10 cellular contexts compared by ENCODE assay signal in genomic region chr12:19833775-19834501, GRCh38.
DNase-seq lines count a peak whose midpoint lies in the region; ATAC-seq and TF ChIP-seq lines count a peak whose summit lies in the region.
"Had no signal": no experiment of that assay in that cellular context is flagged by ENCODE, and none has a peak within 500 bp of the region (broad histone marks: within the 10 kb centered on the region; RNA-seq: fewer than 3 reads in every experiment).

No MANE protein-coding gene starts in this region.

- H3K36me3 ChIP-seq in prostate gland, result no peaks in the 10 kb centered on the region

- intact Hi-C loops in prostate gland (cut with DNase I), result no loop called here

- WGBS in prostate gland, result 22% methylated on average over 2 of the region's 2 CpGs

- TF ChIP-seq CTCF in GM12865 (IDR thresholded peaks at IDR 0.05; ENCODE audit: insufficient read depth, low read depth, low read length, missing control alignments) (no peak), foreskin keratinocyte (conservative IDR thresholded peaks at IDR 0.05) (no peak), prostate gland (IDR thresholded peaks at IDR 0.05) (no peak)

- DNase-seq in A172 (ENCODE audit: low spot score) (peak; percentile 51), GM12865 (ENCODE audit: low read depth) (peak; percentile 45), foreskin keratinocyte (peak in 1 of 2 donors; percentile 41), germinal center (ENCODE audit: low spot score) (no peak), NCI-H748 treated with DMSO at 0.1 percent for 48 hours (lab: John Stamatoyannopoulos, UW) (no peak), prostate gland (ENCODE audit: low spot score) (no peak)
- peak; percentile 45 to 50 for DNase-seq in activated T-cell treated with anti-CD3 and anti-CD28 coated beads, Interleukin-2, amount 50 U/mL, for 48 hours
- no peak for DNase-seq in central memory CD4-positive, alpha-beta T cell
- DNase-seq: activated effector memory CD4-positive, alpha-beta T cell treated with anti-CD3 and anti-CD28 coated beads, Interleukin-2, amount 50 U/mL, for 16 hours; MM.1S had no signal

- H3K27me3 ChIP-seq in foreskin keratinocyte (no peaks in the 10 kb centered on the region), prostate gland (replicated peaks; ENCODE audit: insufficient read depth) (no peaks in the 10 kb centered on the region)

- no peak overlapping the region for H3K27ac ChIP-seq in foreskin keratinocyte
- H3K27ac ChIP-seq in prostate gland, result no peak overlapping the region

- no peak for TF ChIP-seq POLR2A in prostate gland (IDR thresholded peaks at IDR 0.05)

- H3K4me3 ChIP-seq in GM12865 (ENCODE audit: low read depth, low read length) (no peak overlapping the region), prostate gland (no peak overlapping the region)

- no peaks in the 10 kb centered on the region for H3K9me3 ChIP-seq in prostate gland

- ATAC-seq in foreskin keratinocyte, result peak; percentile 55

- H3K4me1 ChIP-seq in foreskin keratinocyte, result no peaks in the 10 kb centered on the region
- no peaks in the 10 kb centered on the region for H3K4me1 ChIP-seq in prostate gland (replicated peaks)

Comparison
In these comparisons a context has a peak if more than half of its experiments do, and no peak if none do; other contexts are left out.
1. DNase-seq: peak in A172 (single experiment), GM12865 (single experiment) and activated T-cell treated with anti-CD3 and anti-CD28 coated beads, Interleukin-2, amount 50 U/mL, for 48 hours (2 of 2); none in germinal center (single experiment), central memory CD4-positive, alpha-beta T cell (single experiment), NCI-H748 treated with DMSO at 0.1 percent for 48 hours (single experiment) and prostate gland (single experiment).